9 cellular contexts compared by ENCODE assay signal in genomic region chr11:102267602-102268001, GRCh38. TPM values are rescaled to one million over a fixed set of nuclear protein-coding genes. Genes with fewer than 3 reads are reported as not detected.
DNase-seq lines count a peak whose midpoint lies in the region; ATAC-seq and TF ChIP-seq lines count a peak whose summit lies in the region.
"Had no signal": no experiment of that assay in that cellular context is flagged by ENCODE, and none has a peak within 500 bp of the region (broad histone marks: within the 10 kb centered on the region; RNA-seq: fewer than 3 reads in every experiment).

No MANE protein-coding gene starts in this region.

- DNase-seq in CD8-positive, alpha-beta memory T cell, result no peak
- DNase-seq in Panc1 (ENCODE audit: low read depth, low spot score), result no peak
- DNase-seq in progenitor cell of endocrine pancreas (ENCODE audit: low spot score, unreplicated experiment), result no peak
- no peak for DNase-seq in stimulated activated CD4-positive, alpha-beta T cell treated with anti-CD3 and anti-CD28 coated beads, Interleukin-4, amount 100 ng/mL, for 24 hours
- DNase-seq in erythroblast (lab: John Stamatoyannopoulos, UW), result no peak
- DNase-seq in NCI-H446 treated with DMSO at 0.1 percent for 48 hours (lab: John Stamatoyannopoulos, UW), result no peak
- DNase-seq in medulla oblongata (ENCODE audit: extremely low spot score), result no peak

- no peaks in the 10 kb centered on the region for H3K36me3 Mint-ChIP-seq in CD8-positive, alpha-beta memory T cell
- no peaks in the 10 kb centered on the region for H3K36me3 Mint-ChIP-seq in progenitor cell of endocrine pancreas (ENCODE audit: insufficient read depth)

- peaks cover 8 to 9% of the 10 kb centered on the region in 2 donors for H3K27me3 Mint-ChIP-seq in CD8-positive, alpha-beta memory T cell
- H3K27me3 Mint-ChIP-seq in progenitor cell of endocrine pancreas, result peaks cover 4% of the 10 kb centered on the region

- TF ChIP-seq CTCF in Panc1 (IDR thresholded peaks at IDR 0.05) (no peak), progenitor cell of endocrine pancreas (IDR thresholded peaks at IDR 0.05; ENCODE audit: unreplicated experiment) (no peak)

- peaks cover 20 to 30% (median 29%) of the 10 kb centered on the region in 3 donors for H3K4me1 Mint-ChIP-seq in CD8-positive, alpha-beta memory T cell
- H3K4me1 Mint-ChIP-seq in progenitor cell of endocrine pancreas (ENCODE audit: low read depth), result peaks cover 39% of the 10 kb centered on the region

- H3K9me3 Mint-ChIP-seq in CD8-positive, alpha-beta memory T cell, result peaks cover 0 to 2% (median 0%) of the 10 kb centered on the region in 5 donors
- no peaks in the 10 kb centered on the region for H3K9me3 Mint-ChIP-seq in progenitor cell of endocrine pancreas (ENCODE audit: low read depth)

- no peak for TF ChIP-seq POLR2A in erythroblast (IDR thresholded peaks at IDR 0.05; ENCODE audit: low read length)

- H3K4me3 ChIP-seq in CD8-positive, alpha-beta memory T cell (ENCODE audit: low read length), result no peak overlapping the region
- H3K4me3 ChIP-seq in Panc1 (ENCODE audit: low read depth in 2 of 2, low read length in 2 of 2), result peak overlapping the region; percentile 57 to 96
- H3K4me3 ChIP-seq in esophagus (ENCODE audit: low read depth in 1 of 2, low read length in 2 of 2), result peak overlapping the region in 1 of 2 donors; percentile 47

- peak overlapping the region in 6 of 7 donors; percentile 44 to 83 (median 72) for H3K4me3 Mint-ChIP-seq in CD8-positive, alpha-beta memory T cell
- peak overlapping the region; percentile 66 for H3K4me3 Mint-ChIP-seq in progenitor cell of endocrine pancreas (ENCODE audit: low read depth)

- WGBS in esophagus, 2 donors, result 21% methylated on average over 5 of the region's 5 CpGs

- CTCF ChIA-PET in CD8-positive, alpha-beta memory T cell (lab: Charles Lee), result interaction anchor here (1.3 to 2.9 kb wide), 3 partner anchors 14 to 399 kb away, joined by 3 to 9 read pairs (median 5); no protein-coding TSS in a partner anchor
- CTCF ChIA-PET in Panc1 (lab: Charles Lee), result no interaction called here

- peak; percentile 40; the same call in 1 of the 2 replicates for ATAC-seq in Panc1

- in situ Hi-C loops in Panc1 (cut with HindIII; ENCODE audit: low pct_unique_long_range_greater_than_20kb, low sequenced_read_pairs), result no loop called here

- H3K27me3 ChIP-seq in CD8-positive, alpha-beta memory T cell (ENCODE audit: insufficient read depth, low read length, poor library complexity, severe bottlenecking), result no peaks in the 10 kb centered on the region
- H3K27me3 ChIP-seq in Panc1 (ENCODE audit: control insufficient read depth, insufficient read depth, low read length) (no peaks in the 10 kb centered on the region), esophagus (ENCODE audit: control insufficient read depth in 1 of 2, insufficient read depth in 2 of 2, low read length in 2 of 2) (no peaks in the 10 kb centered on the region)
- H3K27me3 ChIP-seq: right atrium auricular region had no signal

- POLR2A ChIA-PET in CD8-positive, alpha-beta memory T cell (lab: Charles Lee), result no interaction called here
- POLR2A ChIA-PET in Panc1 (lab: Charles Lee), result no interaction called here

- H3K27ac Mint-ChIP-seq in CD8-positive, alpha-beta memory T cell, result peak overlapping the region in 6 of 8 donors; percentile 22 to 63 (median 38)
- H3K27ac Mint-ChIP-seq in progenitor cell of endocrine pancreas, result peak overlapping the region; percentile 92

- no peak overlapping the region for H3K27ac ChIP-seq in CD8-positive, alpha-beta memory T cell (ENCODE audit: low read depth, low read length)
- H3K27ac ChIP-seq in Panc1 (ENCODE audit: low read length) (peak overlapping the region; percentile 76), esophagus (ENCODE audit: low read depth in 2 of 2, low read length in 1 of 2) (peak overlapping the region; percentile 85 to 95)

- H3K36me3 ChIP-seq in CD8-positive, alpha-beta memory T cell (ENCODE audit: insufficient read depth, low read length), result no peaks in the 10 kb centered on the region
- H3K36me3 ChIP-seq in Panc1 (ENCODE audit: control insufficient read depth, insufficient read depth, low read length) (no peaks in the 10 kb centered on the region), esophagus (ENCODE audit: control insufficient read depth in 2 of 2, insufficient read depth in 2 of 2, low read length in 1 of 2) (no peaks in the 10 kb centered on the region)
- H3K36me3 ChIP-seq: right atrium auricular region had no signal

- BruUV-seq in Panc1 (replicated peaks; lab: Mats Ljungman, UMichigan), result no TSS peak

- peaks cover 20% of the 10 kb centered on the region for H3K4me1 ChIP-seq in CD8-positive, alpha-beta memory T cell (ENCODE audit: insufficient read depth, low read length)
- H3K4me1 ChIP-seq in Panc1 (ENCODE audit: control insufficient read depth, insufficient read depth, low read length) (peaks cover 25% of the 10 kb centered on the region), esophagus (ENCODE audit: control insufficient read depth in 2 of 2, insufficient read depth in 2 of 2, low read length in 1 of 2) (peaks cover 0 to 2% of the 10 kb centered on the region in 2 donors)

- H3K9me3 ChIP-seq in CD8-positive, alpha-beta memory T cell (ENCODE audit: low read length), result no peaks in the 10 kb centered on the region
- H3K9me3 ChIP-seq in Panc1 (ENCODE audit: control insufficient read depth, insufficient read depth, low read depth, low read length) (no peaks in the 10 kb centered on the region), esophagus (ENCODE audit: control insufficient read depth in 2 of 2, insufficient read depth in 1 of 2, low read depth in 1 of 2, low read length in 1 of 2) (no peaks in the 10 kb centered on the region)
- H3K9me3 ChIP-seq: right atrium auricular region had no signal

- intact Hi-C loops in Panc1 (cut with micrococcal nuclease; ENCODE audit: unreplicated experiment), result no loop called here

RNA-seq across cellular contexts. Expression of gene BIRC3, which starts 49.7 kb away (rescaled TPM):
- 100 to 1,000 TPM; 191 to 199 TPM for total RNA-seq in CD8-positive, alpha-beta memory T cell
- polyA plus RNA-seq in CD8-positive, alpha-beta memory T cell, result 36.7 TPM
- total RNA-seq in Panc1 (2021; ENCODE audit: unreplicated experiment), result 65.4 TPM
- polyA plus RNA-seq in Panc1 (2012; ENCODE audit: insufficient read length), result 29.2 TPM
- 1 to 10 TPM; 2.2 to 9.8 TPM for polyA plus RNA-seq in esophagus
- 0.29 and 0.36 TPM in 2 replicates for total RNA-seq in progenitor cell of endocrine pancreas

Comparison
In these comparisons a context has a peak if more than half of its experiments do, and no peak if none do; other contexts are left out.
1. RNA of gene BIRC3, which starts 49.7 kb away (total RNA-seq): 191 to 199 TPM in CD8-positive, alpha-beta memory T cell and 65.4 TPM in Panc1 (single experiment); 0.29 to 0.36 TPM in progenitor cell of endocrine pancreas; every median in the first group is over 10 times any median in the second.